Comparison of ENCODE assay signal across 26 cellular contexts in the genomic region with DNA sequence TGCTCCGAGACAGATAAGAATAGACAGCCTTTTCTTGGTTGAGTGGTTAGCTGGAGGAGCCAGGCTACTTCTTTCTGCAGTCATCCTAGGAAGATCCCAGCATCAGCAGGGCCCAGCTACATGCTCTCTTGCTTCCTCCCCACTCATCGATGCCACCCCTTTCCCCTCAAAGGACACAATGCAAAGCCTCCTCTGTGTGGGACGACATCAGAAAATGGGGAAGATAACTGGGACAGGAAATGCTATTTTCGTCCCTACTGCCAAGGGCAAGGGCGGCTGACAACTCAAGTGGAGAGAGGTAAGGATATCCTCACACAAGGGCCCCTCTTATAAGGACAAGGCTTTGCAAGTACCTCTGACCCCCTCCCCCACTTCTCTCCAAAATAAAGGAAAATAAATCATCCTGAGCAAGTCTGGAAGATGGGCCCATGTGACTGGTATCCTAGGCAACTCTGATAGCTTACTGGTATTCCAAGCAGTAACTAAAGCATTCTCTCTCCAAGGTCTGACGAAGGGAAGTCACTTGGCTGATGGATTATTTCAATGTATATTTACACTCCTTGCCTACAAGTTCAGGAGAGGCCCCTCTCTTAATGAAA. TPM values are rescaled to one million over a fixed set of nuclear protein-coding genes. Genes with fewer than 3 reads are reported as not detected.
A peak's percentile ranks its signal among the peaks of the same experiment; 100 is the strongest.
DNase-seq lines count a peak whose midpoint lies in the region; ATAC-seq and TF ChIP-seq lines count a peak whose summit lies in the region.
"Had no signal": no experiment of that assay in that cellular context is flagged by ENCODE, and none has a peak within 500 bp of the region (broad histone marks: within the 10 kb centered on the region; RNA-seq: fewer than 3 reads in every experiment).

No MANE protein-coding gene starts in this region.

- no peaks in the 10 kb centered on the region for H3K9me3 Mint-ChIP-seq in natural killer cell
- no peaks in the 10 kb centered on the region for H3K9me3 Mint-ChIP-seq in natural killer cell treated with Interleukin-12 subunit alpha and Interleukin-12 subunit beta and Interleukin-15 and Interleukin-18, amount 100 ng/mL, for 72 hours
- H3K9me3 Mint-ChIP-seq: activated naive CD4-positive, alpha-beta T cell treated with anti-CD3 and anti-CD28 coated beads, Interleukin-2, amount 10 ng/mL, durations not matched to agents 7 days and 5 days; activated T-cell treated with anti-CD3 and anti-CD28 coated beads, Interleukin-2, amount 50 U/mL, for 4 hours; CD4-positive, CD25-positive, alpha-beta regulatory T cell; dendritic cell treated with granulocyte-macrophage colony-stimulating factor and Interleukin-4, amounts not matched to agents 40 ng/mL and 50 ng/mL, for 4 days; mesothelial cell of epicardium; nephron progenitor cell; T-helper 2 cell treated with Interferon-gamma antibody and Interleukin-4, amounts not matched to agents 5 μg/mL and 100 μg/mL, for 36 hours had no signal

- H3K9me3 ChIP-seq in T-helper 17 cell (ENCODE audit: control insufficient read depth, low read length, poor library complexity, severe bottlenecking) (no peaks in the 10 kb centered on the region), upper lobe of right lung (no peaks in the 10 kb centered on the region), stomach (no peaks in the 10 kb centered on the region)
- H3K9me3 ChIP-seq: heart left ventricle, prostate gland, SK-N-SH, suprapubic skin had no signal

- no peak for TF ChIP-seq EP300 in stomach (IDR thresholded peaks at IDR 0.05)

- no peak for ATAC-seq in natural killer cell
- ATAC-seq in natural killer cell treated with Interleukin-12 subunit alpha and Interleukin-12 subunit beta and Interleukin-15 and Interleukin-18, amount 100 ng/mL, for 72 hours: no peak
- ATAC-seq in T-helper 17 cell: no peak
- ATAC-seq in upper lobe of right lung: peak; percentile 64
- no peak for ATAC-seq in HG03520 (IDR thresholded peaks at IDR 0.05; ENCODE audit: unreplicated experiment)
- ATAC-seq: activated CD4-positive, CD25-positive, alpha-beta regulatory T cell treated with anti-CD3 and anti-CD28 coated beads, Interleukin-2, amount 50 U/mL, for 24 hours; activated CD8-positive, alpha-beta T cell treated with anti-CD3 and anti-CD28 coated beads, Interleukin-2, amount 10 ng/mL, durations not matched to agents 7 days and 5 days; activated T-cell treated with anti-CD3 and anti-CD28 coated beads, Interleukin-2, amount 50 U/mL, for 4 hours had no signal

- H3K27me3 ChIP-seq in upper lobe of right lung (no peaks in the 10 kb centered on the region), stomach (no peaks in the 10 kb centered on the region)
- H3K27me3 ChIP-seq: heart left ventricle, suprapubic skin had no signal

- H3K36me3 ChIP-seq in upper lobe of right lung (peaks cover 52% of the 10 kb centered on the region), stomach (peaks cover 46 to 78% (median 72%) of the 10 kb centered on the region in 4 donors)

- intact Hi-C loops in natural killer cell (cut with micrococcal nuclease): no loop called here
- intact Hi-C loops in upper lobe of right lung (cut with DNase I): no loop called here
- intact Hi-C loops in stomach (cut with DNase I; ENCODE audit: low total_unique reads): no loop called here

- 52 to 75% (median 68%) methylated on average over 6 of the region's 6 CpGs for WGBS in stomach, 5 donors

- DNase-seq in natural killer cell (no peak), T-helper 17 cell (no peak), foreskin melanocyte (peak; percentile 43), upper lobe of right lung (no peak), superior temporal gyrus (ENCODE audit: extremely low spot score) (no peak), stomach (no peak)
- DNase-seq in natural killer cell treated with Interleukin-12 subunit alpha and Interleukin-12 subunit beta and Interleukin-15 and Interleukin-18, amount 100 ng/mL, for 72 hours (ENCODE audit: low spot score): no peak
- DNase-seq: activated CD8-positive, alpha-beta T cell treated with anti-CD3 and anti-CD28 coated beads, Interleukin-2, amount 10 ng/mL, durations not matched to agents 7 days and 5 days; activated naive CD4-positive, alpha-beta T cell treated with anti-CD3 and anti-CD28 coated beads, Interleukin-2, amount 10 ng/mL, durations not matched to agents 7 days and 5 days; activated T-cell treated with anti-CD3 and anti-CD28 coated beads, Interleukin-2, amount 50 U/mL, for 4 hours; anterior cingulate cortex; CD4-positive, CD25-positive, alpha-beta regulatory T cell; DMS153; heart left ventricle; NCI-H2171; NCI-H526; nephron progenitor cell; SK-N-SH had no signal

- H3K27ac ChIP-seq in upper lobe of right lung (no peak overlapping the region), stomach (no peak overlapping the region)
- H3K27ac ChIP-seq: prostate gland, RWPE1, suprapubic skin had no signal

- TF ChIP-seq CTCF in natural killer cell (IDR thresholded peaks at IDR 0.05) (no peak), upper lobe of right lung (IDR thresholded peaks at IDR 0.05) (no peak), stomach (IDR thresholded peaks at IDR 0.05) (no peak)

- H3K27ac Mint-ChIP-seq in natural killer cell: peak overlapping the region; percentile 32 to 37
- H3K27ac Mint-ChIP-seq in natural killer cell treated with Interleukin-12 subunit alpha and Interleukin-12 subunit beta and Interleukin-15 and Interleukin-18, amount 100 ng/mL, for 72 hours: peak overlapping the region in 1 of 2 donors; percentile 43
- H3K27ac Mint-ChIP-seq in T-helper 17 cell: peak overlapping the region; percentile 53
- H3K27ac Mint-ChIP-seq: activated CD8-positive, alpha-beta T cell treated with anti-CD3 and anti-CD28 coated beads, Interleukin-2, amount 10 ng/mL, durations not matched to agents 7 days and 5 days; activated naive CD4-positive, alpha-beta T cell treated with anti-CD3 and anti-CD28 coated beads, Interleukin-2, amount 10 ng/mL, durations not matched to agents 7 days and 5 days; CD4-positive, CD25-positive, alpha-beta regulatory T cell; dendritic cell treated with granulocyte-macrophage colony-stimulating factor and Interleukin-4, amounts not matched to agents 40 ng/mL and 50 ng/mL, for 4 days; mesothelial cell of epicardium; nephron progenitor cell; T-helper 2 cell treated with Interferon-gamma antibody and Interleukin-4, amounts not matched to agents 5 μg/mL and 100 μg/mL, for 36 hours had no signal

- no peak for TF ChIP-seq POLR2A in stomach (IDR thresholded peaks at IDR 0.05)

- H3K36me3 Mint-ChIP-seq in natural killer cell (peaks cover 17% of the 10 kb centered on the region), T-helper 17 cell (ENCODE audit: low read depth) (peaks cover 15% of the 10 kb centered on the region)
- peaks cover 15% of the 10 kb centered on the region for H3K36me3 Mint-ChIP-seq in natural killer cell treated with Interleukin-12 subunit alpha and Interleukin-12 subunit beta and Interleukin-15 and Interleukin-18, amount 100 ng/mL, for 72 hours

- H3K4me3 Mint-ChIP-seq in natural killer cell (no peak overlapping the region), T-helper 17 cell (no peak overlapping the region)
- no peak overlapping the region for H3K4me3 Mint-ChIP-seq in natural killer cell treated with Interleukin-12 subunit alpha and Interleukin-12 subunit beta and Interleukin-15 and Interleukin-18, amount 100 ng/mL, for 72 hours
- H3K4me3 Mint-ChIP-seq: activated CD8-positive, alpha-beta T cell treated with anti-CD3 and anti-CD28 coated beads, Interleukin-2, amount 10 ng/mL, durations not matched to agents 7 days and 5 days; activated naive CD4-positive, alpha-beta T cell treated with anti-CD3 and anti-CD28 coated beads, Interleukin-2, amount 10 ng/mL, durations not matched to agents 7 days and 5 days; activated T-cell treated with anti-CD3 and anti-CD28 coated beads, Interleukin-2, amount 50 U/mL, for 4 hours; CD4-positive, CD25-positive, alpha-beta regulatory T cell; dendritic cell treated with granulocyte-macrophage colony-stimulating factor and Interleukin-4, amounts not matched to agents 40 ng/mL and 50 ng/mL, for 4 days; mesothelial cell of epicardium; nephron progenitor cell; T-helper 2 cell treated with Interferon-gamma antibody and Interleukin-4, amounts not matched to agents 5 μg/mL and 100 μg/mL, for 36 hours had no signal

- H3K4me3 ChIP-seq in upper lobe of right lung (no peak overlapping the region), stomach (no peak overlapping the region)
- H3K4me3 ChIP-seq: heart left ventricle, prostate gland, suprapubic skin had no signal

- H3K27me3 Mint-ChIP-seq in natural killer cell (ENCODE audit: low read depth in 2 of 2) (no peaks in the 10 kb centered on the region), T-helper 17 cell (no peaks in the 10 kb centered on the region)
- no peaks in the 10 kb centered on the region for H3K27me3 Mint-ChIP-seq in natural killer cell treated with Interleukin-12 subunit alpha and Interleukin-12 subunit beta and Interleukin-15 and Interleukin-18, amount 100 ng/mL, for 72 hours
- H3K27me3 Mint-ChIP-seq: activated naive CD4-positive, alpha-beta T cell treated with anti-CD3 and anti-CD28 coated beads, Interleukin-2, amount 10 ng/mL, durations not matched to agents 7 days and 5 days; CD4-positive, CD25-positive, alpha-beta regulatory T cell; dendritic cell treated with granulocyte-macrophage colony-stimulating factor and Interleukin-4, amounts not matched to agents 40 ng/mL and 50 ng/mL, for 4 days had no signal

- H3K4me1 ChIP-seq in upper lobe of right lung (peaks cover 39% of the 10 kb centered on the region), stomach (peaks cover 13 to 49% (median 22%) of the 10 kb centered on the region in 4 donors)

- peaks cover 30 to 49% of the 10 kb centered on the region in 2 donors for H3K4me1 Mint-ChIP-seq in natural killer cell
- H3K4me1 Mint-ChIP-seq in natural killer cell treated with Interleukin-12 subunit alpha and Interleukin-12 subunit beta and Interleukin-15 and Interleukin-18, amount 100 ng/mL, for 72 hours (ENCODE audit: low read depth in 2 of 2): peaks cover 25 to 27% of the 10 kb centered on the region in 2 donors
- peaks cover 33% of the 10 kb centered on the region for H3K4me1 Mint-ChIP-seq in T-helper 17 cell

RNA-seq across cellular contexts. Expression of a gene that starts 11.4 kb away (rescaled TPM):
- total RNA-seq in natural killer cell (100 to 1,000 TPM; 108 to 156 (median 142) TPM), T-helper 17 cell (100 to 1,000 TPM; 104 to 107 TPM), upper lobe of right lung (57.0 TPM), stomach (10 to 100 TPM in 4 of 5 donors, 1 to 10 TPM in 1; 9.9 to 37.7 (median 25.0) TPM)
- 100 to 1,000 TPM in 1 of 2 donors, 10 to 100 TPM in 1; 92.3 to 100 TPM for total RNA-seq in natural killer cell treated with Interleukin-12 subunit alpha and Interleukin-12 subunit beta and Interleukin-15 and Interleukin-18, amount 100 ng/mL, for 72 hours
- 10 to 100 TPM; 12.9 to 22.6 (median 18.0) TPM for polyA plus RNA-seq in stomach
